In the genomic region with DNA sequence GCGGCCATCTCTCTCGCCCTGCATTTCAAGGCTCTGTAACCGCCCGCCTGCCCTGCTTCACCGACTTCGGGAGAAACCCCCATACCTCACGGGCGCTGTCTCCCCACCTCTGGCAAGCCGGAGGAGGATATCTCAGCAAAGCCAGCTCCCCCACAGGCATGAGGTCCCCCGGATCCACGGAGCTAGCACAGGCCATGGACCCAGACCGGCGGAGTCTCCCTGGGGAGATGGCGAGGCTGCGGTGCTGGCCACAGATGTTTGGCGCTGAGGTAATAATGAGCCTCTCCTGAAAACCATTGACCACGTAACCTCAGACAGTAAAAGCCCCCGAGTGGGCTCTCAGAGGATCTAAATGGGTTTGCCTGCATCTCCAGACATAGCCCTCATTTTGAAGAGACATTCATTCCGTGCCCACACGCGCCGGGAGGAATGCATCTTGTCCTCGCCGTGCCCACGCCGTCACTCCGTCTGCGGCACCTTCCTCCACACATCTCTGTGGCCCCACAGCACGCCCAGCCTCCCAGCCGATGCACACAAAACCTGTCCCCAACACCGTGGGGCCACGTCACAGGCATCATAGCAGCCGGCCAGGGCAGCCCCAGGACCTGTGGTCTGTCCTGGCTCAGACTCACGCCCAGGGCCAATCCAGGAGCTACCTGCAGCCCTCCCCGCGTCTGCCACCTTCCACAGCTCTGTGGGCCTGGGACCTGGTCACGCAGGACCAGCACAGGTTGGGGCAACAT, we compare ENCODE assay signal across 25 cellular contexts.
DNase-seq lines count a peak whose midpoint lies in the region; ATAC-seq, FAIRE-seq and TF ChIP-seq lines count a peak whose summit lies in the region.
"Had no signal": no experiment of that assay in that cellular context is flagged by ENCODE, and none has a peak within 500 bp of the region (broad histone marks: within the 10 kb centered on the region; RNA-seq: fewer than 3 reads in every experiment).

No MANE protein-coding gene starts in this region.

- intact Hi-C loops in pancreas (cut with DNase I), result no loop called here

- no peaks in the 10 kb centered on the region for H3K79me2 ChIP-seq in astrocyte (ENCODE audit: insufficient read depth, low read length)

- H3K27me3 Mint-ChIP-seq in astrocyte (ENCODE audit: low read depth, unreplicated experiment), result peaks cover 56% of the 10 kb centered on the region
- H3K27me3 Mint-ChIP-seq in glutamatergic neuron (ENCODE audit: unreplicated experiment), result peaks cover 8% of the 10 kb centered on the region
- H3K27me3 Mint-ChIP-seq in immature natural killer cell (ENCODE audit: low read depth in 3 of 3), result peaks cover 0 to 5% (median 3%) of the 10 kb centered on the region in 3 donors
- H3K27me3 Mint-ChIP-seq in natural killer cell treated with Interleukin-12 subunit alpha and Interleukin-12 subunit beta and Interleukin-15 and Interleukin-18, amount 100 ng/mL, for 72 hours, result no peaks in the 10 kb centered on the region
- no peaks in the 10 kb centered on the region for H3K27me3 Mint-ChIP-seq in T-helper 2 cell treated with Interferon-gamma antibody and Interleukin-4, amounts not matched to agents 5 μg/mL and 100 μg/mL, for 36 hours (ENCODE audit: low read depth)
- H3K27me3 Mint-ChIP-seq: activated naive CD4-positive, alpha-beta T cell treated with anti-CD3 and anti-CD28 coated beads, Interleukin-2, amount 50 U/mL, for 24 hours had no signal

- no peak overlapping the region for H3K4me3 ChIP-seq in astrocyte (ENCODE audit: insufficient read depth, low read depth, low read length)
- H3K4me3 ChIP-seq in pancreas, result peak overlapping the region in 1 of 4 donors; percentile 0
- H3K4me3 ChIP-seq: MG63, SJSA1 had no signal

- H3K27ac Mint-ChIP-seq in astrocyte (ENCODE audit: unreplicated experiment), result no peak overlapping the region
- H3K27ac Mint-ChIP-seq in glutamatergic neuron (ENCODE audit: unreplicated experiment), result no peak overlapping the region
- H3K27ac Mint-ChIP-seq in immature natural killer cell, result no peak overlapping the region
- H3K27ac Mint-ChIP-seq in natural killer cell treated with Interleukin-12 subunit alpha and Interleukin-12 subunit beta and Interleukin-15 and Interleukin-18, amount 100 ng/mL, for 72 hours, result no peak overlapping the region
- H3K27ac Mint-ChIP-seq in T-helper 2 cell treated with Interferon-gamma antibody and Interleukin-4, amounts not matched to agents 5 μg/mL and 100 μg/mL, for 36 hours, result no peak overlapping the region
- H3K27ac Mint-ChIP-seq: activated CD4-positive, alpha-beta memory T cell treated with anti-CD3 and anti-CD28 coated beads for 36 hours; activated naive CD4-positive, alpha-beta T cell treated with anti-CD3 and anti-CD28 coated beads, Interleukin-2, amount 50 U/mL, for 24 hours; activated T-helper 17 cell treated with anti-CD3 and anti-CD28 coated beads, Interleukin-2, amount 50 U/mL, for 72 hours; T-cell had no signal

- H3K27ac ChIP-seq in astrocyte (ENCODE audit: low read depth, low read length) (no peak overlapping the region), pancreas (peak overlapping the region; percentile 89 to 96 (median 92))
- H3K27ac ChIP-seq: epithelial cell of prostate, SJSA1 had no signal

- H3K4me3 Mint-ChIP-seq in astrocyte (ENCODE audit: unreplicated experiment) (no peak overlapping the region), glutamatergic neuron (ENCODE audit: unreplicated experiment) (no peak overlapping the region), immature natural killer cell (no peak overlapping the region)
- no peak overlapping the region for H3K4me3 Mint-ChIP-seq in natural killer cell treated with Interleukin-12 subunit alpha and Interleukin-12 subunit beta and Interleukin-15 and Interleukin-18, amount 100 ng/mL, for 72 hours
- no peak overlapping the region for H3K4me3 Mint-ChIP-seq in T-helper 2 cell treated with Interferon-gamma antibody and Interleukin-4, amounts not matched to agents 5 μg/mL and 100 μg/mL, for 36 hours
- H3K4me3 Mint-ChIP-seq: activated CD4-positive, alpha-beta memory T cell treated with anti-CD3 and anti-CD28 coated beads for 36 hours; activated naive CD4-positive, alpha-beta T cell treated with anti-CD3 and anti-CD28 coated beads, Interleukin-2, amount 50 U/mL, for 24 hours; activated T-helper 17 cell treated with anti-CD3 and anti-CD28 coated beads, Interleukin-2, amount 50 U/mL, for 72 hours; T-cell had no signal

- no peak for FAIRE-seq in astrocyte (lab: Jason Lieb, UNC)
- FAIRE-seq in pancreas (lab: Jason Lieb, UNC), result no peak
- FAIRE-seq: G401.6, GM19239 had no signal

- H3K27me3 ChIP-seq in astrocyte (ENCODE audit: insufficient read depth, low read length) (peaks cover 16% of the 10 kb centered on the region), pancreas (no peaks in the 10 kb centered on the region)
- H3K27me3 ChIP-seq: MG63, SJSA1 had no signal

- no peak for ATAC-seq in pancreas
- no peak for ATAC-seq in natural killer cell treated with Interleukin-12 subunit alpha and Interleukin-12 subunit beta and Interleukin-15 and Interleukin-18, amount 100 ng/mL, for 72 hours
- ATAC-seq: activated T-helper 17 cell treated with anti-CD3 and anti-CD28 coated beads, Interleukin-2, amount 50 U/mL, for 72 hours; T-cell had no signal

- H3K36me3 ChIP-seq in astrocyte (ENCODE audit: insufficient read depth, low read length) (no peaks in the 10 kb centered on the region), pancreas (no peaks in the 10 kb centered on the region)
- H3K36me3 ChIP-seq: MG63, SJSA1 had no signal

- peak; percentile 66 for DNase-seq in DMS79 (lab: John Stamatoyannopoulos, UW)
- DNase-seq in astrocyte (ENCODE audit: low read depth), result no peak
- DNase-seq in glutamatergic neuron, result peak; percentile 45
- no peak for DNase-seq in pancreas
- no peak for DNase-seq in immature natural killer cell
- no peak for DNase-seq in natural killer cell treated with Interleukin-12 subunit alpha and Interleukin-12 subunit beta and Interleukin-15 and Interleukin-18, amount 100 ng/mL, for 72 hours (ENCODE audit: low spot score)
- DNase-seq in T-helper 2 cell treated with Interferon-gamma antibody and Interleukin-4, amounts not matched to agents 5 μg/mL and 100 μg/mL, for 36 hours (ENCODE audit: low spot score), result no peak
- no peak for DNase-seq in GM19238 (ENCODE audit: insufficient read length, low spot score)
- DNase-seq: ACHN; activated CD4-positive, alpha-beta memory T cell treated with anti-CD3 and anti-CD28 coated beads for 36 hours; activated CD8-positive, alpha-beta memory T cell treated with anti-CD3 and anti-CD28 coated beads, Interleukin-2, amount 50 U/mL, for 48 hours; central memory CD4-positive, alpha-beta T cell; H7; KBM-7; NCI-H1417; NCI-H2029 treated with DMSO at 0.1 percent for 48 hours; stimulated activated CD4-positive, alpha-beta T cell treated with anti-CD3 and anti-CD28 coated beads, Interleukin-2, amount 100 ng/mL, for 48 hours; T-cell had no signal

- H2AFZ ChIP-seq in astrocyte (ENCODE audit: low read depth, low read length), result no peak overlapping the region

- WGBS in pancreas, 2 donors, result 68 to 71% methylated on average over 37 of the region's 37 CpGs

- no peaks in the 10 kb centered on the region for H3K9me3 ChIP-seq in astrocyte (ENCODE audit: insufficient read depth, low read depth, low read length)
- no peaks in the 10 kb centered on the region for H3K9me3 ChIP-seq in pancreas
- H3K9me3 ChIP-seq: MG63, SJSA1 had no signal

- no peak overlapping the region for H3K9ac ChIP-seq in astrocyte (ENCODE audit: low read length)

- H3K4me1 ChIP-seq in astrocyte (ENCODE audit: insufficient read depth, low read length), result peaks cover 23% of the 10 kb centered on the region
- H3K4me1 ChIP-seq in pancreas, result peaks cover 50 to 57% (median 54%) of the 10 kb centered on the region in 3 donors
- H3K4me1 ChIP-seq: SJSA1 had no signal

- no peaks in the 10 kb centered on the region for H3K36me3 Mint-ChIP-seq in astrocyte (ENCODE audit: low read depth, unreplicated experiment)
- H3K36me3 Mint-ChIP-seq in glutamatergic neuron (ENCODE audit: unreplicated experiment), result no peaks in the 10 kb centered on the region
- H3K36me3 Mint-ChIP-seq in immature natural killer cell, result no peaks in the 10 kb centered on the region
- H3K36me3 Mint-ChIP-seq in natural killer cell treated with Interleukin-12 subunit alpha and Interleukin-12 subunit beta and Interleukin-15 and Interleukin-18, amount 100 ng/mL, for 72 hours, result no peaks in the 10 kb centered on the region
- no peaks in the 10 kb centered on the region for H3K36me3 Mint-ChIP-seq in T-helper 2 cell treated with Interferon-gamma antibody and Interleukin-4, amounts not matched to agents 5 μg/mL and 100 μg/mL, for 36 hours (ENCODE audit: low read depth)
- H3K36me3 Mint-ChIP-seq: activated CD4-positive, alpha-beta memory T cell treated with anti-CD3 and anti-CD28 coated beads for 36 hours; activated naive CD4-positive, alpha-beta T cell treated with anti-CD3 and anti-CD28 coated beads, Interleukin-2, amount 50 U/mL, for 24 hours; T-cell had no signal

- H3K4me2 ChIP-seq in astrocyte (ENCODE audit: low read length), result peak overlapping the region; percentile 80

- peaks cover 6% of the 10 kb centered on the region for H3K4me1 Mint-ChIP-seq in astrocyte (ENCODE audit: low read depth, unreplicated experiment)
- H3K4me1 Mint-ChIP-seq in glutamatergic neuron (ENCODE audit: low read depth, unreplicated experiment), result peaks cover 8% of the 10 kb centered on the region
- H3K4me1 Mint-ChIP-seq in immature natural killer cell, result no peaks in the 10 kb centered on the region
- H3K4me1 Mint-ChIP-seq in natural killer cell treated with Interleukin-12 subunit alpha and Interleukin-12 subunit beta and Interleukin-15 and Interleukin-18, amount 100 ng/mL, for 72 hours (ENCODE audit: low read depth in 2 of 2), result no peaks in the 10 kb centered on the region
- no peaks in the 10 kb centered on the region for H3K4me1 Mint-ChIP-seq in T-helper 2 cell treated with Interferon-gamma antibody and Interleukin-4, amounts not matched to agents 5 μg/mL and 100 μg/mL, for 36 hours (ENCODE audit: low read depth)
- H3K4me1 Mint-ChIP-seq: activated naive CD4-positive, alpha-beta T cell treated with anti-CD3 and anti-CD28 coated beads, Interleukin-2, amount 50 U/mL, for 24 hours; activated T-helper 17 cell treated with anti-CD3 and anti-CD28 coated beads, Interleukin-2, amount 50 U/mL, for 72 hours; T-cell had no signal

- H3K9me3 Mint-ChIP-seq in astrocyte (ENCODE audit: unreplicated experiment) (peaks cover 4% of the 10 kb centered on the region), glutamatergic neuron (ENCODE audit: unreplicated experiment) (peaks cover 5% of the 10 kb centered on the region), immature natural killer cell (no peaks in the 10 kb centered on the region)
- no peaks in the 10 kb centered on the region for H3K9me3 Mint-ChIP-seq in natural killer cell treated with Interleukin-12 subunit alpha and Interleukin-12 subunit beta and Interleukin-15 and Interleukin-18, amount 100 ng/mL, for 72 hours
- no peaks in the 10 kb centered on the region for H3K9me3 Mint-ChIP-seq in T-helper 2 cell treated with Interferon-gamma antibody and Interleukin-4, amounts not matched to agents 5 μg/mL and 100 μg/mL, for 36 hours
- H3K9me3 Mint-ChIP-seq: activated CD4-positive, alpha-beta memory T cell treated with anti-CD3 and anti-CD28 coated beads for 36 hours; activated naive CD4-positive, alpha-beta T cell treated with anti-CD3 and anti-CD28 coated beads, Interleukin-2, amount 50 U/mL, for 24 hours; activated T-helper 17 cell treated with anti-CD3 and anti-CD28 coated beads, Interleukin-2, amount 50 U/mL, for 72 hours; T-cell had no signal

- H4K20me1 ChIP-seq in astrocyte (ENCODE audit: insufficient read depth, low read length), result peaks cover 53% of the 10 kb centered on the region

- TF ChIP-seq CTCF in astrocyte (IDR thresholded peaks at IDR 0.05; ENCODE audit: insufficient read depth, low read depth, low read length) (no peak), glutamatergic neuron (IDR thresholded peaks at IDR 0.05; ENCODE audit: partially characterized antibody, unreplicated experiment) (no peak), pancreas (IDR thresholded peaks at IDR 0.05) (no peak)

Comparison
In these comparisons a context has a peak if more than half of its experiments do, and no peak if none do; other contexts are left out.
1. DNase-seq: peak in DMS79 (single experiment) and glutamatergic neuron (single experiment); none in astrocyte (single experiment), pancreas (0 of 6), immature natural killer cell (0 of 3), natural killer cell treated with Interleukin-12 subunit alpha and Interleukin-12 subunit beta and Interleukin-15 and Interleukin-18, amount 100 ng/mL, for 72 hours (single experiment), T-helper 2 cell treated with Interferon-gamma antibody and Interleukin-4, amounts not matched to agents 5 μg/mL and 100 μg/mL, for 36 hours (single experiment) and GM19238 (single experiment).